In genomic region chr12:130856088-130856487, GRCh38 we compare ENCODE assay signal across 8 cellular contexts.
"Had no signal": no experiment of that assay in that cellular context is flagged by ENCODE, and none has a peak within 500 bp of the region (broad histone marks: within the 10 kb centered on the region; RNA-seq: fewer than 3 reads in every experiment).

No MANE protein-coding gene starts in this region.

- H3K4me3 ChIP-seq: GM12878 had no signal

- FAIRE-seq: G401.6, GM12878, GM12891, GM12892, GM18507, GM19239 had no signal

- ATAC-seq: GM12878 had no signal

- DNase-seq: GDM1, GF-D8 had no signal
